ENCODE assay signal across 16 cellular contexts in genomic region chr6:7301702-7302101, GRCh38. TPM values are rescaled to one million over a fixed set of nuclear protein-coding genes. Genes with fewer than 3 reads are reported as not detected.
DNase-seq lines count a peak whose midpoint lies in the region; ATAC-seq and FAIRE-seq lines count a peak whose summit lies in the region.
"Had no signal": no experiment of that assay in that cellular context is flagged by ENCODE, and none has a peak within 500 bp of the region (broad histone marks: within the 10 kb centered on the region; RNA-seq: fewer than 3 reads in every experiment).

No MANE protein-coding gene starts in this region.

- no peaks in the 10 kb centered on the region for H3K27me3 Mint-ChIP-seq in activated naive CD8-positive, alpha-beta T cell treated with anti-CD3 and anti-CD28 coated beads for 36 hours
- H3K27me3 Mint-ChIP-seq in activated naive CD8-positive, alpha-beta T cell treated with anti-CD3 and anti-CD28 coated beads, Interleukin-2, amount 50 U/mL, for 24 hours: no peaks in the 10 kb centered on the region
- no peaks in the 10 kb centered on the region for H3K27me3 Mint-ChIP-seq in T-helper 17 cell
- H3K27me3 Mint-ChIP-seq: CD4-positive, alpha-beta T cell; IgD-negative memory B cell had no signal

- peak overlapping the region; percentile 20 for H3K27ac Mint-ChIP-seq in activated naive CD8-positive, alpha-beta T cell treated with anti-CD3 and anti-CD28 coated beads for 36 hours
- H3K27ac Mint-ChIP-seq in activated naive CD8-positive, alpha-beta T cell treated with anti-CD3 and anti-CD28 coated beads, Interleukin-2, amount 50 U/mL, for 24 hours: no peak overlapping the region
- peak overlapping the region; percentile 56 for H3K27ac Mint-ChIP-seq in T-helper 17 cell
- H3K27ac Mint-ChIP-seq: CD4-positive, alpha-beta T cell had no signal

- H3K36me3 Mint-ChIP-seq in activated naive CD8-positive, alpha-beta T cell treated with anti-CD3 and anti-CD28 coated beads for 36 hours: peaks cover 28% of the 10 kb centered on the region
- peaks cover 70% of the 10 kb centered on the region for H3K36me3 Mint-ChIP-seq in activated naive CD8-positive, alpha-beta T cell treated with anti-CD3 and anti-CD28 coated beads, Interleukin-2, amount 50 U/mL, for 24 hours (ENCODE audit: low read depth)
- peaks cover 20% of the 10 kb centered on the region for H3K36me3 Mint-ChIP-seq in T-helper 17 cell (ENCODE audit: low read depth)

- H3K9me3 Mint-ChIP-seq in activated naive CD8-positive, alpha-beta T cell treated with anti-CD3 and anti-CD28 coated beads for 36 hours: no peaks in the 10 kb centered on the region
- no peaks in the 10 kb centered on the region for H3K9me3 Mint-ChIP-seq in activated naive CD8-positive, alpha-beta T cell treated with anti-CD3 and anti-CD28 coated beads, Interleukin-2, amount 50 U/mL, for 24 hours
- H3K9me3 Mint-ChIP-seq: CD4-positive, alpha-beta T cell; IgD-negative memory B cell had no signal

- H3K4me3 Mint-ChIP-seq in activated naive CD8-positive, alpha-beta T cell treated with anti-CD3 and anti-CD28 coated beads for 36 hours: no peak overlapping the region
- no peak overlapping the region for H3K4me3 Mint-ChIP-seq in activated naive CD8-positive, alpha-beta T cell treated with anti-CD3 and anti-CD28 coated beads, Interleukin-2, amount 50 U/mL, for 24 hours
- H3K4me3 Mint-ChIP-seq in T-helper 17 cell: no peak overlapping the region
- H3K4me3 Mint-ChIP-seq: CD4-positive, alpha-beta T cell; IgD-negative memory B cell had no signal

- ATAC-seq in activated naive CD8-positive, alpha-beta T cell treated with anti-CD3 and anti-CD28 coated beads, Interleukin-2, amount 50 U/mL, for 24 hours: no peak
- ATAC-seq in T-helper 17 cell (no peak), GM21515 (IDR thresholded peaks at IDR 0.05; ENCODE audit: unreplicated experiment) (no peak)
- ATAC-seq: HCT116 had no signal

- no peaks in the 10 kb centered on the region for H3K9me3 ChIP-seq in T-helper 17 cell (ENCODE audit: control insufficient read depth, low read length, poor library complexity, severe bottlenecking)
- H3K9me3 ChIP-seq: BLaER1 had no signal

- H3K4me1 Mint-ChIP-seq in activated naive CD8-positive, alpha-beta T cell treated with anti-CD3 and anti-CD28 coated beads for 36 hours: peaks cover 22% of the 10 kb centered on the region
- H3K4me1 Mint-ChIP-seq in activated naive CD8-positive, alpha-beta T cell treated with anti-CD3 and anti-CD28 coated beads, Interleukin-2, amount 50 U/mL, for 24 hours: peaks cover 21% of the 10 kb centered on the region
- peaks cover 22% of the 10 kb centered on the region for H3K4me1 Mint-ChIP-seq in T-helper 17 cell

- no peak for DNase-seq in activated naive CD8-positive, alpha-beta T cell treated with anti-CD3 and anti-CD28 coated beads for 36 hours
- no peak for DNase-seq in activated naive CD8-positive, alpha-beta T cell treated with anti-CD3 and anti-CD28 coated beads, Interleukin-2, amount 50 U/mL, for 24 hours
- DNase-seq in T-helper 17 cell: no peak
- no peak for DNase-seq in cortex of kidney (lab: John Stamatoyannopoulos, UW)
- no peak for DNase-seq in SIG-M5 treated with dmso at 0.1 percent for 504 hours (lab: John Stamatoyannopoulos, UW; ENCODE audit: unreplicated experiment)
- DNase-seq: 8988T; AML-193; CD4-positive, alpha-beta T cell; DMS79 had no signal

- peak; percentile 9 for FAIRE-seq in islet of Langerhans (lab: Jason Lieb, UNC)
- FAIRE-seq: GM12891, H1 had no signal

RNA-seq across cellular contexts. Expression of gene SSR1, which starts 11.3 kb away (rescaled TPM):
- 100 to 1,000 TPM; 132 to 139 TPM for total RNA-seq in activated naive CD8-positive, alpha-beta T cell treated with anti-CD3 and anti-CD28 coated beads for 36 hours
- total RNA-seq in T-helper 17 cell: 10 to 100 TPM; 80.4 to 96.1 TPM
